ENCODE assay signal across 20 cellular contexts in the genomic region with DNA sequence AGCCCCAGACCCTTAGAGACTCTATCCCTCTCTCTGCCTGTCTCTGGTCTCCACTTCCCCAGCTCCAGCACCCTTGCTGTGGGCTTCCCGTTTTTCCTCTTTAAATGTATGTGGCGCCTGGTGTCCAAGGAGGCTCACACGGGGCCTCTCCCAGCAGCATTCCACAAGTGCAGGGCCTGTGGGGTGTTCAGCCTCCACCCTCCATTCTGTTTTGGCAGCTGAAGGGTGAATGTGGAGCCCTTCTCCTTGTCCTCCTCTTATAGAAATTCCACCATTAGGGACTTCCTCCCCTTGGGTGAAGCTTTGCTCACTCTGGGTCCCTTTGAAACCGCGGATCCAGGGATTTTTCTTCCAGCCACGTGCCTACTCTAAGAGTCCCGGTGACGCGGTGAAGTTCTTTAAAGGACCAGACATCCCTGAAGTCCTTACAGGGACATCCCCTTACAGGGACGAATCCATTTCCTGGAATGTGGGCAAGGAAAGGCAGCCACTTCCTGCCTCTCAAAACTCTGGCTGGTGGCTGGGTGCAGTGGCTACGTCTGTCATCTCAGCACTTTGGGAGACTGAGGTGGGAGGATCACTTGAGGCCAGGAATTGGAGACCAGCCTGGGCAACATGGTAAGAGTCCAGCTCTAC. TPM values are rescaled to one million over a fixed set of nuclear protein-coding genes. Genes with fewer than 3 reads are reported as not detected.
DNase-seq lines count a peak whose midpoint lies in the region; ATAC-seq, FAIRE-seq and TF ChIP-seq lines count a peak whose summit lies in the region.
"Had no signal": no experiment of that assay in that cellular context is flagged by ENCODE, and none has a peak within 500 bp of the region (broad histone marks: within the 10 kb centered on the region; RNA-seq: fewer than 3 reads in every experiment).

No MANE protein-coding gene starts in this region.

- H3K27ac ChIP-seq in GM23338 (ENCODE audit: low read depth) (no peak overlapping the region), H1 (ENCODE audit: low read depth, low read length) (no peak overlapping the region)
- H3K27ac ChIP-seq: 22Rv1 had no signal

- no peak for TF ChIP-seq POLR2A in H1 (IDR thresholded peaks at IDR 0.05; ENCODE audit: control extremely low read depth in 1 of 2, low read depth in 2 of 2, low read length in 2 of 2)

- ATAC-seq in GM23338 (no peak), HG02798 (IDR thresholded peaks at IDR 0.05; ENCODE audit: poor library complexity, unreplicated experiment) (no peak), HG02970 (IDR thresholded peaks at IDR 0.05; ENCODE audit: low FRiP score, unreplicated experiment) (no peak)
- ATAC-seq: natural killer cell; stimulated activated memory B cell treated with anti-CD40 and anti-IgM and Interleukin-4, amounts not matched to agents 10 μg/mL and 1 μg/mL and 100 μg/mL, for 72 hours had no signal

- H3K18ac ChIP-seq in H1 (ENCODE audit: extremely low read depth, low read length), result peak overlapping the region; percentile 15; the same call in 1 of the 2 replicates

- POLR2A ChIA-PET in H1 (lab: Charles Lee; ENCODE audit: partially characterized antibody), result interaction anchor here (1.1 to 1.9 kb wide), 3 partner anchors 10 to 73 kb away, joined by 3 to 5 read pairs (median 3); no protein-coding TSS in a partner anchor

- no peak overlapping the region; the same call in 1 of the 2 replicates for H4K8ac ChIP-seq in H1 (ENCODE audit: extremely low read depth, insufficient read depth, low read length)

- FAIRE-seq in H1 (lab: Jason Lieb, UNC), result no peak
- FAIRE-seq: D721Med, kidney, urothelium cell line had no signal

- no peak overlapping the region for H3K4ac ChIP-seq in H1 (replicated peaks; ENCODE audit: insufficient read length, low read depth, low read length)

- H3K4me3 Mint-ChIP-seq in GM23338 (peak overlapping the region; percentile 82; the same call in 2 of the 3 replicates), nephron progenitor cell (peak overlapping the region; percentile 79)

- no peak overlapping the region for H3K56ac ChIP-seq in H1 (replicated peaks; ENCODE audit: insufficient read length, low read depth, low read length)

- no peak overlapping the region for H4K91ac ChIP-seq in H1 (replicated peaks; ENCODE audit: insufficient read length, low read length)

- peak; percentile 11 for DNase-seq in NCI-H82 (lab: John Stamatoyannopoulos, UW)
- DNase-seq in NCI-H82 treated with DMSO at 0.1 percent for 48 hours (lab: John Stamatoyannopoulos, UW; ENCODE audit: unreplicated experiment), result no peak
- peak; percentile 50 for DNase-seq in GM23338 (ENCODE audit: low spot score)
- DNase-seq in H1 (ENCODE audit: low read depth in 1 of 2, low spot score in 2 of 2), result no peak
- DNase-seq in nephron progenitor cell, result no peak
- no peak for DNase-seq in NCI-H748 (lab: John Stamatoyannopoulos, UW; ENCODE audit: unreplicated experiment)
- DNase-seq: cerebellar nuclear complex, H7, head of caudate nucleus, kidney, natural killer cell, NCI-H1417, NCI-H510A, SW 1271 had no signal

- TF ChIP-seq CTCF in GM23338 (conservative IDR thresholded peaks at IDR 0.05; ENCODE audit: low read depth in 2 of 2), result no peak
- no peak for TF ChIP-seq CTCF in H1 (IDR thresholded peaks at IDR 0.05; ENCODE audit: control extremely low read depth in 1 of 3, insufficient read depth in 1 of 3, low read depth in 1 of 3, low read length in 3 of 3)
- TF ChIP-seq CTCF in nephron progenitor cell (IDR thresholded peaks at IDR 0.05), result no peak

- H3K4me1 Mint-ChIP-seq in GM23338 (peaks cover 57% of the 10 kb centered on the region), nephron progenitor cell (peaks cover 58% of the 10 kb centered on the region)

- H4K20me1 ChIP-seq in GM23338 (replicated peaks; ENCODE audit: insufficient read depth), result peaks cover 4% of the 10 kb centered on the region; the same call in 1 of the 2 replicates
- H4K20me1 ChIP-seq in H1 (replicated peaks in 1 of 2; ENCODE audit: control insufficient read depth in 1 of 2, insufficient read depth in 2 of 2, low read length in 2 of 2), result peaks cover 3% of the 10 kb centered on the region in 2 experiments

- no peak overlapping the region for H4K5ac ChIP-seq in H1 (ENCODE audit: insufficient read length, low read depth, low read length)

- no peaks in the 10 kb centered on the region for H3K36me3 Mint-ChIP-seq in GM23338 (ENCODE audit: low read depth)
- no peaks in the 10 kb centered on the region for H3K36me3 Mint-ChIP-seq in nephron progenitor cell (ENCODE audit: low read depth)
- H3K36me3 Mint-ChIP-seq: natural killer cell; stimulated activated memory B cell treated with anti-CD40 and anti-IgM and Interleukin-4, amounts not matched to agents 10 μg/mL and 1 μg/mL and 100 μg/mL, for 72 hours had no signal

- peaks cover 22% of the 10 kb centered on the region for H3F3A ChIP-seq in GM23338 (replicated peaks; ENCODE audit: low read depth)

- no peak for TF ChIP-seq EP300 in H1 (IDR thresholded peaks at IDR 0.05; ENCODE audit: borderline replicate concordance in 1 of 2, low read depth in 2 of 2, low read length in 2 of 2)

- 66% methylated on average over 11 of the region's 11 CpGs; no CpG with 5 or more reads in 1 of the 2 experiments for WGBS in H1 (ENCODE audit: extremely low coverage in 1 of 2, insufficient coverage in 1 of 2, insufficient read length in 1 of 2, insufficient replicate concordance in 2 of 2, low coverage in 1 of 2, low lambda C conversion rate in 2 of 2, missing lambda C conversion rate in 1 of 2), 2 experiments

- H2BK5ac ChIP-seq in H1 (ENCODE audit: low read depth, low read length), result no peak overlapping the region

- H3K4me3 ChIP-seq in GM23338, result no peak overlapping the region
- H3K4me3 ChIP-seq in H1 (ENCODE audit: extremely low read depth in 1 of 4, insufficient read depth in 2 of 4, low read depth in 3 of 4, low read length in 4 of 4), result no peak overlapping the region; a peak in 1 of 8 replicates

- no peaks in the 10 kb centered on the region for H3K9me2 ChIP-seq in GM23338 (ENCODE audit: insufficient read depth)

- peaks cover 62% of the 10 kb centered on the region for H3K27me3 ChIP-seq in GM23338 (ENCODE audit: insufficient read depth)
- H3K27me3 ChIP-seq in H1 (replicated peaks in 1 of 4; ENCODE audit: control insufficient read depth in 3 of 4, extremely low read depth in 1 of 4, insufficient read depth in 3 of 4, low read length in 3 of 4), result peaks cover 12 to 42% (median 37%) of the 10 kb centered on the region in 4 experiments

- H2AFZ ChIP-seq in GM23338 (peak overlapping the region; percentile 83), H1 (ENCODE audit: low read length) (no peak overlapping the region)

- H3K4me2 ChIP-seq in GM23338, result peak overlapping the region; percentile 86; the same call in 1 of the 2 replicates
- H3K4me2 ChIP-seq in H1 (ENCODE audit: insufficient read depth in 1 of 2, low read depth in 2 of 2, low read length in 2 of 2), result peak overlapping the region; percentile 32 to 91; a peak in 1 of 4 replicates

- no peaks in the 10 kb centered on the region for H3K9me3 ChIP-seq in H1 (ENCODE audit: insufficient read depth in 2 of 2, low read depth in 1 of 2, low read length in 1 of 2)

- H3K23me2 ChIP-seq in H1 (ENCODE audit: low read depth, low read length), result peaks cover 8% of the 10 kb centered on the region

- H3K9me3 Mint-ChIP-seq in GM23338, result no peaks in the 10 kb centered on the region; the same call in 2 of the 3 replicates
- no peaks in the 10 kb centered on the region for H3K9me3 Mint-ChIP-seq in nephron progenitor cell
- H3K9me3 Mint-ChIP-seq: natural killer cell; stimulated activated memory B cell treated with anti-CD40 and anti-IgM and Interleukin-4, amounts not matched to agents 10 μg/mL and 1 μg/mL and 100 μg/mL, for 72 hours had no signal

- H2BK12ac ChIP-seq in H1 (ENCODE audit: low read depth, low read length), result peak overlapping the region; percentile 43; the same call in 1 of the 2 replicates

- H2AK5ac ChIP-seq in H1 (ENCODE audit: low read depth, low read length), result no peak overlapping the region

- H3K4me1 ChIP-seq in GM23338 (ENCODE audit: insufficient read depth) (peaks cover 35% of the 10 kb centered on the region), H1 (replicated peaks in 1 of 4; ENCODE audit: control insufficient read depth in 3 of 4, insufficient read depth in 4 of 4, low read length in 3 of 4) (peaks cover 22 to 34% (median 25%) of the 10 kb centered on the region in 4 experiments)

- no peak for TF ChIP-seq RAD21 in H1 (IDR thresholded peaks at IDR 0.05 in 1 of 2, conservative IDR thresholded peaks at IDR 0.05 in 1 of 2; ENCODE audit: low read depth in 2 of 2, low read length in 2 of 2)

- H3K27me3 Mint-ChIP-seq in GM23338 (ENCODE audit: insufficient read depth, low read depth, poor library complexity), result peaks cover 55% of the 10 kb centered on the region
- peaks cover 9% of the 10 kb centered on the region for H3K27me3 Mint-ChIP-seq in nephron progenitor cell (ENCODE audit: low read depth, poor library complexity)

- no peak overlapping the region for H2BK120ac ChIP-seq in H1 (replicated peaks; ENCODE audit: low read depth, low read length)

- no peaks in the 10 kb centered on the region for H3K79me2 ChIP-seq in GM23338 (replicated peaks; ENCODE audit: insufficient read depth)
- no peaks in the 10 kb centered on the region for H3K79me2 ChIP-seq in H1 (ENCODE audit: control insufficient read depth in 1 of 2, insufficient read depth in 2 of 2, low read length in 2 of 2)

- no peak overlapping the region for H3K14ac ChIP-seq in H1 (ENCODE audit: insufficient read length)

- CTCF ChIA-PET in H1 (lab: Charles Lee; ENCODE audit: partially characterized antibody), result interaction anchor here (0.7 to 3.3 kb wide), 17 partner anchors 14 to 186 kb away, joined by 3 to 20 read pairs (median 4); no protein-coding TSS in a partner anchor

- H3K9ac ChIP-seq in H1 (replicated peaks in 1 of 4; ENCODE audit: extremely low read depth in 1 of 4, low read depth in 3 of 4, low read length in 3 of 4), result no peak overlapping the region

- H3K36me3 ChIP-seq in GM23338 (ENCODE audit: insufficient read depth) (no peaks in the 10 kb centered on the region), H1 (ENCODE audit: control insufficient read depth in 2 of 4, insufficient read depth in 4 of 4, low read length in 3 of 4) (no peaks in the 10 kb centered on the region)

- H2BK15ac ChIP-seq in H1 (ENCODE audit: low read length), result no peak overlapping the region

- H3K79me1 ChIP-seq in H1 (ENCODE audit: low read depth, low read length), result no peaks in the 10 kb centered on the region

- H2BK20ac ChIP-seq in H1 (ENCODE audit: low read length), result 0 out of 2 replicates have a peak overlapping the region, but pooled peaks have one; percentile 32

- no peak overlapping the region for H3K23ac ChIP-seq in H1 (ENCODE audit: insufficient read length)

- no peak overlapping the region for H3K27ac Mint-ChIP-seq in GM23338
- peak overlapping the region; percentile 95 for H3K27ac Mint-ChIP-seq in nephron progenitor cell

RNA-seq across cellular contexts. Expression of a gene that starts 1.6 kb away (rescaled TPM):
- total RNA-seq in GM23338 (2014; rRNA removed; shearing (Covaris generic)), result 10.6 and 12.0 TPM in 2 replicates
- polyA plus RNA-seq in GM23338 (2016; fragmentation: Nextera tagmentation; extraction: Ambion mirVana) (5.8 and 6.0 TPM in 2 replicates), H1 (2011; rRNA removed) (5.2 and 7.0 TPM in 2 replicates)
- 8.8 and 10.2 TPM in 2 replicates for total RNA-seq in H1 (2021; fragmentation: NEBNext Ultra II Directional; extraction: Animal tissue kit (Norgen Biotek cat#: 25700))
- 2.8 TPM for polyA plus RNA-seq in H1 (2011; cell fraction: cytosol; rRNA removed)
- 5.7 TPM for polyA plus RNA-seq in H1 (2011; cell fraction: nucleus; rRNA removed)
- 9.6 to 10.3 TPM (median 10.0 TPM) in 4 replicates for polyA plus RNA-seq in H1 (2012, experiment 1 of 2)
- 8.6 TPM for polyA plus RNA-seq in H1 (2012, experiment 2 of 2)
- polyA plus RNA-seq in H1 (2013, experiment 1 of 2), result 14.5 TPM
- polyA plus RNA-seq in H1 (2013, experiment 2 of 2), result 15.6 TPM
- polyA minus RNA-seq in H1 (2011; rRNA and poly(A)+ RNA removed), result 4.0 and 5.8 TPM in 2 replicates
- 2.6 TPM for polyA minus RNA-seq in H1 (2011; cell fraction: cytosol; rRNA and poly(A)+ RNA removed)
- polyA minus RNA-seq in H1 (2011; cell fraction: nucleus; rRNA and poly(A)+ RNA removed), result 6.3 TPM

Comparison
In these comparisons a context has a peak if more than half of its experiments do, and no peak if none do; other contexts are left out.
1. DNase-seq: peak in NCI-H82 (single experiment) and GM23338 (single experiment); none in NCI-H82 treated with DMSO at 0.1 percent for 48 hours (single experiment), H1 (0 of 2), nephron progenitor cell (single experiment) and NCI-H748 (single experiment).